Comparison of ENCODE assay signal across 7 cellular contexts in the genomic region with DNA sequence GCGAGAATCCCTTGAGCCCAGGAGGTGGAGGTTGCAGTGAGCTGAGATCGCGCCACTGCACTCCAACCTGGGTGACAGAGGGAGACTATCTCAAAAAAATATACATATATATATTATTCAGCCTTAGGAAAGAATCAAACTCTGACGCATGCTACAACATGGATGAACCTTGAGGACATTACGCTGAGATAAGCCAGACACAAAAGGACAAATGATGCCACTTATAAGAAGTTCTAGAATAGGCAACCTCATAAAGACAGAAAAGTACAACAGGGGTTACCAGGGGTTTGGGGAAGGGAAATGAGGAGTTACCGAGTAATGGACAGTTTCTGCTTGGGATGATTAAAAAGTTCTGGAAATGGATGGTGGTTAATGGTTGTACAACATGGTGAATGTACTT. TPM values are rescaled to one million over a fixed set of nuclear protein-coding genes. Genes with fewer than 3 reads are reported as not detected.
DNase-seq lines count a peak whose midpoint lies in the region; ATAC-seq lines count a peak whose summit lies in the region.

No MANE protein-coding gene starts in this region.

- H3K27ac ChIP-seq in HUES48 (ENCODE audit: low read depth, low read length) = peak overlapping the region; percentile 91
- peak overlapping the region; percentile 78 for H3K27ac ChIP-seq in iPS-20b (ENCODE audit: low read length)
- H3K27ac ChIP-seq in stomach smooth muscle (ENCODE audit: low read length) = peak overlapping the region; percentile 85

- H3K27me3 ChIP-seq in HUES48 (ENCODE audit: control insufficient read depth, insufficient read depth, low read length) (no peaks in the 10 kb centered on the region), iPS-20b (ENCODE audit: insufficient read depth, low read length) (no peaks in the 10 kb centered on the region; the same call in 1 of the 2 replicates), stomach smooth muscle (ENCODE audit: control insufficient read depth in 1 of 2, insufficient read depth in 2 of 2, low read length in 2 of 2) (no peaks in the 10 kb centered on the region)

- H3K9me3 ChIP-seq in HUES48 (ENCODE audit: control insufficient read depth, insufficient read depth, low read length) (no peaks in the 10 kb centered on the region), iPS-20b (ENCODE audit: insufficient read depth, low read depth, low read length) (no peaks in the 10 kb centered on the region), stomach smooth muscle (ENCODE audit: control insufficient read depth in 2 of 2, low read length in 2 of 2) (no peaks in the 10 kb centered on the region)

- no peaks in the 10 kb centered on the region for H3K9me3 Mint-ChIP-seq in activated naive CD4-positive, alpha-beta T cell treated with anti-CD3 and anti-CD28 coated beads, Interleukin-2, amount 50 U/mL, for 72 hours

- H3K4me1 ChIP-seq in HUES48 (ENCODE audit: control insufficient read depth, insufficient read depth, low read length) = peaks cover 22% of the 10 kb centered on the region
- H3K4me1 ChIP-seq in iPS-20b (ENCODE audit: insufficient read depth, low read length) = peaks cover 27% of the 10 kb centered on the region; the same call in 1 of the 2 replicates
- peaks cover 22% of the 10 kb centered on the region for H3K4me1 ChIP-seq in stomach smooth muscle (ENCODE audit: control insufficient read depth, insufficient read depth, low read length)

- H3K36me3 Mint-ChIP-seq in activated naive CD4-positive, alpha-beta T cell treated with anti-CD3 and anti-CD28 coated beads, Interleukin-2, amount 50 U/mL, for 72 hours = peaks cover 0 to 12% of the 10 kb centered on the region in 2 donors

- peak overlapping the region; percentile 98 for H3K4me3 ChIP-seq in HUES48 (ENCODE audit: low read depth, low read length)
- peak overlapping the region; percentile 93 for H3K4me3 ChIP-seq in iPS-20b (ENCODE audit: low read length)
- peak overlapping the region; percentile 92 to 93 for H3K4me3 ChIP-seq in stomach smooth muscle (ENCODE audit: low read length in 2 of 2)

- H3K27ac Mint-ChIP-seq in activated naive CD4-positive, alpha-beta T cell treated with anti-CD3 and anti-CD28 coated beads, Interleukin-2, amount 50 U/mL, for 72 hours = peak overlapping the region; percentile 92 to 94

- DNase-seq in activated naive CD4-positive, alpha-beta T cell treated with anti-CD3 and anti-CD28 coated beads, Interleukin-2, amount 50 U/mL, for 72 hours (ENCODE audit: low spot score in 2 of 2) = no peak
- no peak for DNase-seq in stimulated activated CD4-positive, alpha-beta T cell treated with anti-CD3 and anti-CD28 coated beads, Interleukin-1b, Interleukin-23, amount 100 ng/mL, for 48 hours
- DNase-seq in NCI-H748 treated with DMSO at 0.1 percent for 48 hours (lab: John Stamatoyannopoulos, UW) = no peak

- peak overlapping the region; percentile 97 for H3K9ac ChIP-seq in HUES48 (ENCODE audit: low read depth, low read length)
- H3K9ac ChIP-seq in iPS-20b (ENCODE audit: low read depth, low read length) = peak overlapping the region; percentile 90
- H3K9ac ChIP-seq in stomach smooth muscle (ENCODE audit: low read length in 2 of 2) = peak overlapping the region; percentile 78 to 91

- no peak for ATAC-seq in activated naive CD4-positive, alpha-beta T cell treated with anti-CD3 and anti-CD28 coated beads, Interleukin-2, amount 50 U/mL, for 72 hours
- ATAC-seq in GM21390 (IDR thresholded peaks at IDR 0.05; ENCODE audit: unreplicated experiment) = no peak

- H3K36me3 ChIP-seq in HUES48 (ENCODE audit: control insufficient read depth, insufficient read depth, low read length) (peaks cover 44% of the 10 kb centered on the region), iPS-20b (ENCODE audit: insufficient read depth, low read depth, low read length) (peaks cover 44% of the 10 kb centered on the region), stomach smooth muscle (ENCODE audit: control insufficient read depth in 2 of 2, insufficient read depth in 2 of 2, low read length in 2 of 2) (peaks cover 31 to 36% of the 10 kb centered on the region in 2 donors)

RNA-seq across cellular contexts. Expression of a gene that starts 0.7 kb away (rescaled TPM):
- total RNA-seq in activated naive CD4-positive, alpha-beta T cell treated with anti-CD3 and anti-CD28 coated beads, Interleukin-2, amount 50 U/mL, for 72 hours = 10 to 100 TPM; 53.0 to 56.5 TPM

RNA-seq across cellular contexts. Expression of a gene that starts 59.0 kb away (rescaled TPM):
- 1 to 10 TPM; 2.5 to 5.7 TPM for total RNA-seq in activated naive CD4-positive, alpha-beta T cell treated with anti-CD3 and anti-CD28 coated beads, Interleukin-2, amount 50 U/mL, for 72 hours
